33 cellular contexts compared by ENCODE assay signal in genomic region chr4:136371231-136371630, GRCh38.
"Had no signal": no experiment of that assay in that cellular context is flagged by ENCODE, and none has a peak within 500 bp of the region (broad histone marks: within the 10 kb centered on the region; RNA-seq: fewer than 3 reads in every experiment).

No MANE protein-coding gene starts in this region.

- DNase-seq: Karpas-422, Kasumi-1, MG63, MM.1S, MV-4-11, NCI-H1048, NCI-H1092, NCI-H1092 treated with DMSO at 0.1 percent for 48 hours, NCI-H1105, NCI-H1105 treated with DMSO at 0.1 percent for 48 hours, NCI-H1417 treated with DMSO at 0.1 percent for 48 hours, NCI-H1436, NCI-H1436 treated with DMSO at 0.1 percent for 48 hours, NCI-H146, NCI-H1694, NCI-H1694 treated with DMSO at 0.1 percent for 48 hours, NCI-H187, NCI-H187 treated with DMSO at 0.1 percent for 48 hours, NCI-H2029, NCI-H2029 treated with DMSO at 0.1 percent for 48 hours, NCI-H2081, NCI-H2081 treated with DMSO at 0.1 percent for 48 hours, NCI-H2107, NCI-H2171, NCI-H2171 treated with DMSO at 0.1 percent for 48 hours, NCI-H2227 treated with DMSO at 0.1 percent for 48 hours, NCI-H226, NCI-H345, NCI-H446, NCI-H446 treated with DMSO at 0.1 percent for 48 hours, NCI-H510A, NCI-H510A treated with DMSO at 0.1 percent for 48 hours, NCI-H524 had no signal

- H3K4me3 ChIP-seq: MG63 had no signal

- H3K36me3 ChIP-seq: MG63 had no signal

- H3K9me3 ChIP-seq: MG63 had no signal

- H3K27me3 ChIP-seq: MG63 had no signal
